ENCODE assay signal across 2 cellular contexts in the genomic region with DNA sequence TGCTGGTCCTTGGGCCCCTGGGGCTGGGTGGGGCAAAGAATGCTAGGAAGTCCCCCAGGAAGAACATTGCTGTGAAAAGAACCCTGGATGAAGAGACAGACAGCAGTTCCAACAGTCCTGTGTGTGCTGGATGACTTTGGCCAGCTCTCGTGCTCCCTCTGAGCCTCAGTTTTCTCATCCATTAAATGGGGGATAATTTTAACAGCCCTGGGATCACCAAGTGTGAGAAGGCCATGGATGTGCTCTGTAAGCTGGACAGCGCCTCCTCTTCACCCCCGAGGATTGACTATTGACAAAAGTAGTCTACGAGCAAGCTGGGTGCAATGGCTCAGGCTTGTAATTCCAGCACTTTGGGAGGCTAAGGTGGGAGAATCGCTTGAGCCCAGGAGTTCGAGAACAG.
TF ChIP-seq lines count a peak whose summit lies in the region.

No MANE protein-coding gene starts in this region.

TF ChIP-seq in SK-N-SH, 30 proteins besides CTCF, POLR2A, EP300 and RAD21:
- no peak for TF ChIP-seq FOSL2 (IDR thresholded peaks at IDR 0.05; ENCODE audit: borderline replicate concordance, low read depth)
- TF ChIP-seq, protein P1, sequence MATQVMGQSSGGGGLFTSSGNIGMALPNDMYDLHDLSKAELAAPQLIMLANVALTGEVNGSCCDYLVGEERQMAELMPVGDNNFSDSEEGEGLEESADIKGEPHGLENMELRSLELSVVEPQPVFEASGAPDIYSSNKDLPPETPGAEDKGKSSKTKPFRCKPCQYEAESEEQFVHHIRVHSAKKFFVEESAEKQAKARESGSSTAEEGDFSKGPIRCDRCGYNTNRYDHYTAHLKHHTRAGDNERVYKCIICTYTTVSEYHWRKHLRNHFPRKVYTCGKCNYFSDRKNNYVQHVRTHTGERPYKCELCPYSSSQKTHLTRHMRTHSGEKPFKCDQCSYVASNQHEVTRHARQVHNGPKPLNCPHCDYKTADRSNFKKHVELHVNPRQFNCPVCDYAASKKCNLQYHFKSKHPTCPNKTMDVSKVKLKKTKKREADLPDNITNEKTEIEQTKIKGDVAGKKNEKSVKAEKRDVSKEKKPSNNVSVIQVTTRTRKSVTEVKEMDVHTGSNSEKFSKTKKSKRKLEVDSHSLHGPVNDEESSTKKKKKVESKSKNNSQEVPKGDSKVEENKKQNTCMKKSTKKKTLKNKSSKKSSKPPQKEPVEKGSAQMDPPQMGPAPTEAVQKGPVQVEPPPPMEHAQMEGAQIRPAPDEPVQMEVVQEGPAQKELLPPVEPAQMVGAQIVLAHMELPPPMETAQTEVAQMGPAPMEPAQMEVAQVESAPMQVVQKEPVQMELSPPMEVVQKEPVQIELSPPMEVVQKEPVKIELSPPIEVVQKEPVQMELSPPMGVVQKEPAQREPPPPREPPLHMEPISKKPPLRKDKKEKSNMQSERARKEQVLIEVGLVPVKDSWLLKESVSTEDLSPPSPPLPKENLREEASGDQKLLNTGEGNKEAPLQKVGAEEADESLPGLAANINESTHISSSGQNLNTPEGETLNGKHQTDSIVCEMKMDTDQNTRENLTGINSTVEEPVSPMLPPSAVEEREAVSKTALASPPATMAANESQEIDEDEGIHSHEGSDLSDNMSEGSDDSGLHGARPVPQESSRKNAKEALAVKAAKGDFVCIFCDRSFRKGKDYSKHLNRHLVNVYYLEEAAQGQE (IDR thresholded peaks at IDR 0.05; ENCODE audit: low read depth, low read length), result peak; percentile 77

TF ChIP-seq in SK-N-SH treated with all-trans-retinoic acid at 6 μM for 48 hours, 23 proteins besides CTCF, POLR2A, EP300 and RAD21:
- TF ChIP-seq ZFP30 (CRISPR knock-in tag; IDR thresholded peaks at IDR 0.05) (no peak), ESRRG (CRISPR knock-in tag; IDR thresholded peaks at IDR 0.05) (no peak), BACH2 (CRISPR knock-in tag; IDR thresholded peaks at IDR 0.05; ENCODE audit: borderline replicate concordance) (no peak), SNAI2 (CRISPR knock-in tag; IDR thresholded peaks at IDR 0.05) (no peak), ZC3H10 (CRISPR knock-in tag; IDR thresholded peaks at IDR 0.05) (no peak), ZNF70 (CRISPR knock-in tag; IDR thresholded peaks at IDR 0.05) (no peak)
